In genomic region chr15:98077186-98077585, GRCh38 we compare ENCODE assay signal across 13 cellular contexts.
DNase-seq lines count a peak whose midpoint lies in the region; ATAC-seq and TF ChIP-seq lines count a peak whose summit lies in the region.
"Had no signal": no experiment of that assay in that cellular context is flagged by ENCODE, and none has a peak within 500 bp of the region (broad histone marks: within the 10 kb centered on the region; RNA-seq: fewer than 3 reads in every experiment).

No MANE protein-coding gene starts in this region.

- no peaks in the 10 kb centered on the region for H3K9me3 Mint-ChIP-seq in activated naive CD4-positive, alpha-beta T cell treated with anti-CD3 and anti-CD28 coated beads, Interleukin-2, amount 50 U/mL, for 24 hours
- H3K9me3 Mint-ChIP-seq in activated naive CD4-positive, alpha-beta T cell treated with anti-CD3 and anti-CD28 coated beads, Interleukin-2, amount 10 ng/mL, durations not matched to agents 7 days and 5 days, result no peaks in the 10 kb centered on the region
- no peaks in the 10 kb centered on the region for H3K9me3 Mint-ChIP-seq in neural progenitor cell
- H3K9me3 Mint-ChIP-seq: T-helper 2 cell treated with Interferon-gamma antibody and Interleukin-4, amounts not matched to agents 5 μg/mL and 100 μg/mL, for 36 hours had no signal

- TF ChIP-seq CTCF in foreskin keratinocyte (conservative IDR thresholded peaks at IDR 0.05), result no peak
- no peak for TF ChIP-seq CTCF in vagina (IDR thresholded peaks at IDR 0.05)
- no peak for TF ChIP-seq CTCF in neural progenitor cell (IDR thresholded peaks at IDR 0.05)

- no peak overlapping the region for H3K4me2 ChIP-seq in neuronal stem cell (ENCODE audit: insufficient read depth, low read length, poor library complexity, severe bottlenecking)
- no peak overlapping the region for H3K4me2 ChIP-seq in neural progenitor cell

- H2BK15ac ChIP-seq in neuronal stem cell (ENCODE audit: low read length), result no peak overlapping the region

- no peaks in the 10 kb centered on the region for H3K79me2 ChIP-seq in neural progenitor cell (ENCODE audit: low read depth)

- H3K4me1 ChIP-seq in foreskin keratinocyte (peaks cover 20% of the 10 kb centered on the region), neuronal stem cell (ENCODE audit: control insufficient read depth in 2 of 2, insufficient read depth in 1 of 2, low read depth in 1 of 2, low read length in 2 of 2) (peaks cover 0 to 3% of the 10 kb centered on the region in 2 donors), vagina (peaks cover 14% of the 10 kb centered on the region), neural progenitor cell (no peaks in the 10 kb centered on the region)

- H3K23ac ChIP-seq in neuronal stem cell (ENCODE audit: low read depth, low read length, poor library complexity), result no peak overlapping the region

- H3K4ac ChIP-seq in neuronal stem cell (ENCODE audit: low read length), result no peak overlapping the region

- no peak overlapping the region for H2BK120ac ChIP-seq in neuronal stem cell (ENCODE audit: low read depth, low read length)

- no peak overlapping the region for H2BK5ac ChIP-seq in neuronal stem cell (ENCODE audit: low read length)

- H3K36me3 ChIP-seq in neuronal stem cell (replicated peaks in 1 of 2; ENCODE audit: control insufficient read depth in 2 of 2, insufficient read depth in 2 of 2, low read length in 2 of 2) (no peaks in the 10 kb centered on the region), vagina (no peaks in the 10 kb centered on the region), neural progenitor cell (no peaks in the 10 kb centered on the region)

- no peaks in the 10 kb centered on the region for H3K79me1 ChIP-seq in neuronal stem cell (ENCODE audit: low read depth, low read length)

- H3K4me3 ChIP-seq in neuronal stem cell (ENCODE audit: low read length in 2 of 2), result no peak overlapping the region
- no peak overlapping the region for H3K4me3 ChIP-seq in vagina
- no peak overlapping the region for H3K4me3 ChIP-seq in neural progenitor cell

- H3K4me1 Mint-ChIP-seq in activated naive CD4-positive, alpha-beta T cell treated with anti-CD3 and anti-CD28 coated beads, Interleukin-2, amount 50 U/mL, for 24 hours, result no peaks in the 10 kb centered on the region
- H3K4me1 Mint-ChIP-seq in activated naive CD4-positive, alpha-beta T cell treated with anti-CD3 and anti-CD28 coated beads, Interleukin-2, amount 10 ng/mL, durations not matched to agents 7 days and 5 days, result no peaks in the 10 kb centered on the region
- peaks cover 15% of the 10 kb centered on the region for H3K4me1 Mint-ChIP-seq in neural progenitor cell

- no peak overlapping the region for H4K8ac ChIP-seq in neuronal stem cell (ENCODE audit: low read depth, low read length)

- H3K9me3 ChIP-seq in neuronal stem cell (replicated peaks in 1 of 2; ENCODE audit: control insufficient read depth in 2 of 2, insufficient read depth in 1 of 2, low read depth in 1 of 2, low read length in 2 of 2) (no peaks in the 10 kb centered on the region), vagina (no peaks in the 10 kb centered on the region), neural progenitor cell (ENCODE audit: low read depth) (no peaks in the 10 kb centered on the region)

- H3K9ac ChIP-seq in neuronal stem cell (ENCODE audit: low read depth, low read length, poor library complexity) (no peak overlapping the region), neural progenitor cell (no peak overlapping the region)

- H4K91ac ChIP-seq in neuronal stem cell (ENCODE audit: low read depth, low read length, poor library complexity), result no peak overlapping the region

- no peaks in the 10 kb centered on the region for H3F3A ChIP-seq in neural progenitor cell (ENCODE audit: low read depth)

- H3K4me3 Mint-ChIP-seq in activated naive CD4-positive, alpha-beta T cell treated with anti-CD3 and anti-CD28 coated beads, Interleukin-2, amount 50 U/mL, for 24 hours, result no peak overlapping the region
- no peak overlapping the region for H3K4me3 Mint-ChIP-seq in activated naive CD4-positive, alpha-beta T cell treated with anti-CD3 and anti-CD28 coated beads, Interleukin-2, amount 10 ng/mL, durations not matched to agents 7 days and 5 days
- no peak overlapping the region for H3K4me3 Mint-ChIP-seq in neural progenitor cell
- H3K4me3 Mint-ChIP-seq: brain; T-helper 2 cell treated with Interferon-gamma antibody and Interleukin-4, amounts not matched to agents 5 μg/mL and 100 μg/mL, for 36 hours had no signal

- H3K27ac ChIP-seq in foreskin keratinocyte, result no peak overlapping the region
- H3K27ac ChIP-seq in neuronal stem cell (replicated peaks; ENCODE audit: low read length), result no peak overlapping the region
- H3K27ac ChIP-seq in vagina, result peak overlapping the region; percentile 67
- H3K27ac ChIP-seq in neural progenitor cell, result no peak overlapping the region

- peak; percentile 94 for ATAC-seq in foreskin keratinocyte

- no peak for DNase-seq in activated naive CD4-positive, alpha-beta T cell treated with anti-CD3 and anti-CD28 coated beads, Interleukin-2, amount 10 ng/mL, durations not matched to agents 7 days and 5 days
- DNase-seq in foreskin keratinocyte, result peak in 1 of 2 donors; percentile 52
- DNase-seq in neuronal stem cell (ENCODE audit: low spot score), result no peak
- DNase-seq in vagina (ENCODE audit: extremely low spot score in 2 of 2), result no peak
- DNase-seq in SHP77 treated with DMSO at 0.1 percent for 48 hours (lab: John Stamatoyannopoulos, UW), result no peak
- DNase-seq in activated CD4-positive, alpha-beta T cell treated with anti-CD3 and anti-CD28 coated beads, Interleukin-2, amount 50 U/mL, for 4 hours, result no peak
- no peak for DNase-seq in neural progenitor cell (ENCODE audit: low spot score)
- DNase-seq: activated CD8-positive, alpha-beta memory T cell treated with anti-CD3 and anti-CD28 coated beads, Interleukin-2, amount 50 U/mL, for 48 hours; NCI-H1048; stimulated activated CD4-positive, alpha-beta T cell treated with anti-CD3 and anti-CD28 coated beads, Interleukin-12 subunit alpha, Interleukin-12 subunit beta, amount 100 ng/mL, for 4 hours had no signal

- no peaks in the 10 kb centered on the region for H4K20me1 ChIP-seq in neural progenitor cell (ENCODE audit: low read depth)

- WGBS in neuronal stem cell (ENCODE audit: extremely low coverage in 2 of 2, insufficient read length in 2 of 2, insufficient replicate concordance in 1 of 2), 2 donors, result no CpG with 5 or more reads among the region's 8 CpGs

- CTCF ChIA-PET in activated naive CD4-positive, alpha-beta T cell treated with anti-CD3 and anti-CD28 coated beads, Interleukin-2, amount 10 ng/mL, durations not matched to agents 7 days and 5 days (lab: Charles Lee), result no interaction called here

- TF ChIP-seq POLR2A in vagina (IDR thresholded peaks at IDR 0.05), result no peak

- no peaks in the 10 kb centered on the region for H3K27me3 Mint-ChIP-seq in activated naive CD4-positive, alpha-beta T cell treated with anti-CD3 and anti-CD28 coated beads, Interleukin-2, amount 50 U/mL, for 24 hours
- no peaks in the 10 kb centered on the region for H3K27me3 Mint-ChIP-seq in activated naive CD4-positive, alpha-beta T cell treated with anti-CD3 and anti-CD28 coated beads, Interleukin-2, amount 10 ng/mL, durations not matched to agents 7 days and 5 days
- H3K27me3 Mint-ChIP-seq in neural progenitor cell (ENCODE audit: insufficient read depth, low read depth), result peaks cover 2% of the 10 kb centered on the region

- intact Hi-C loops in vagina (cut with DNase I), result no loop called here

- peak overlapping the region; percentile 63 for H3K27ac Mint-ChIP-seq in activated naive CD4-positive, alpha-beta T cell treated with anti-CD3 and anti-CD28 coated beads, Interleukin-2, amount 50 U/mL, for 24 hours
- H3K27ac Mint-ChIP-seq in activated naive CD4-positive, alpha-beta T cell treated with anti-CD3 and anti-CD28 coated beads, Interleukin-2, amount 10 ng/mL, durations not matched to agents 7 days and 5 days, result no peak overlapping the region
- no peak overlapping the region for H3K27ac Mint-ChIP-seq in neural progenitor cell

- H3K36me3 Mint-ChIP-seq in activated naive CD4-positive, alpha-beta T cell treated with anti-CD3 and anti-CD28 coated beads, Interleukin-2, amount 50 U/mL, for 24 hours, result no peaks in the 10 kb centered on the region
- no peaks in the 10 kb centered on the region for H3K36me3 Mint-ChIP-seq in activated naive CD4-positive, alpha-beta T cell treated with anti-CD3 and anti-CD28 coated beads, Interleukin-2, amount 10 ng/mL, durations not matched to agents 7 days and 5 days
- H3K36me3 Mint-ChIP-seq in neural progenitor cell, result no peaks in the 10 kb centered on the region
- H3K36me3 Mint-ChIP-seq: brain had no signal

- H3K14ac ChIP-seq in neuronal stem cell (ENCODE audit: low read length), result no peak overlapping the region

- H2AFZ ChIP-seq in neuronal stem cell (ENCODE audit: low read length) (peak overlapping the region; percentile 53), neural progenitor cell (replicated peaks) (no peak overlapping the region)

- no peak overlapping the region for H2BK12ac ChIP-seq in neuronal stem cell (ENCODE audit: low read length)

- H2AK5ac ChIP-seq in neuronal stem cell (ENCODE audit: low read depth, low read length), result no peak overlapping the region

- H3K18ac ChIP-seq in neuronal stem cell (ENCODE audit: low read length), result peak overlapping the region; percentile 67

- H3K27me3 ChIP-seq in foreskin keratinocyte (no peaks in the 10 kb centered on the region), neuronal stem cell (ENCODE audit: control insufficient read depth in 3 of 3, insufficient read depth in 3 of 3, low read depth in 1 of 3, low read length in 3 of 3) (no peaks in the 10 kb centered on the region), vagina (no peaks in the 10 kb centered on the region), neural progenitor cell (no peaks in the 10 kb centered on the region)
